ENCODE assay signal across 10 cellular contexts in genomic region chr19:3186891-3187661, GRCh38. TPM values are rescaled to one million over a fixed set of nuclear protein-coding genes. Genes with fewer than 3 reads are reported as not detected.
A peak's percentile ranks its signal among the peaks of the same experiment; 100 is the strongest.
DNase-seq lines count a peak whose midpoint lies in the region; ATAC-seq, FAIRE-seq and TF ChIP-seq lines count a peak whose summit lies in the region.
"Had no signal": no experiment of that assay in that cellular context is flagged by ENCODE, and none has a peak within 500 bp of the region (broad histone marks: within the 10 kb centered on the region; RNA-seq: fewer than 3 reads in every experiment).

No MANE protein-coding gene starts in this region.

- H3K14ac ChIP-seq in IMR-90 (replicated peaks; ENCODE audit: low read depth, low read length): no peak overlapping the region

- BruUV-seq in IMR-90 (replicated peaks; lab: Mats Ljungman, UMichigan): no TSS peak

- POLR2A ChIA-PET in AG04449 (lab: Yijun Ruan, JAX): no interaction called here
- POLR2A ChIA-PET in IMR-90 (lab: Charles Lee; ENCODE audit: unreplicated experiment): no interaction called here

- peaks cover 46% of the 10 kb centered on the region for H4K20me1 ChIP-seq in IMR-90 (ENCODE audit: insufficient read depth, low read length)

- H2BK5ac ChIP-seq in IMR-90 (ENCODE audit: low read depth, low read length, poor library complexity, severe bottlenecking): no peak overlapping the region

- H3K9me1 ChIP-seq in IMR-90 (ENCODE audit: insufficient read depth, low read length): peaks cover 3% of the 10 kb centered on the region; the same call in 1 of the 2 replicates

- H3K9me3 ChIP-seq in IMR-90 (ENCODE audit: control insufficient read depth, insufficient read depth, low read length) (no peaks in the 10 kb centered on the region), mucosa of rectum (ENCODE audit: control insufficient read depth in 2 of 2, low read length in 2 of 2) (no peaks in the 10 kb centered on the region)

- no peak overlapping the region for H2AFZ ChIP-seq in IMR-90 (replicated peaks; ENCODE audit: low read length, poor library complexity)

- H3K9ac ChIP-seq in IMR-90 (ENCODE audit: low read depth, low read length): peak overlapping the region; percentile 82
- peak overlapping the region; percentile 86 to 89 for H3K9ac ChIP-seq in mucosa of rectum (ENCODE audit: low read depth in 1 of 2, low read length in 2 of 2)

- no peak overlapping the region for H3K18ac ChIP-seq in IMR-90 (ENCODE audit: low read depth, low read length)

- FAIRE-seq in bronchial epithelial cell (lab: Jason Lieb, UNC): no peak

- H2AK5ac ChIP-seq in IMR-90 (ENCODE audit: low read depth, low read length): peak overlapping the region; percentile 73; the same call in 1 of the 2 replicates

- no peak overlapping the region for H2BK15ac ChIP-seq in IMR-90 (ENCODE audit: low read depth, low read length)

- H3K27me3 ChIP-seq in IMR-90 (ENCODE audit: control insufficient read depth, insufficient read depth, low read length) (no peaks in the 10 kb centered on the region), bronchial epithelial cell (ENCODE audit: control insufficient read depth, insufficient read depth, low read length) (no peaks in the 10 kb centered on the region), mucosa of rectum (ENCODE audit: control insufficient read depth in 2 of 2, insufficient read depth in 2 of 2, low read length in 2 of 2) (no peaks in the 10 kb centered on the region)

- H2BK20ac ChIP-seq in IMR-90 (ENCODE audit: low read depth, low read length): no peak overlapping the region

- no peak overlapping the region for H4K8ac ChIP-seq in IMR-90 (ENCODE audit: low read depth in 2 of 2, low read length in 2 of 2)

- H3K79me1 ChIP-seq in IMR-90 (ENCODE audit: low read depth in 1 of 2, low read length in 2 of 2): peaks cover 5 to 57% of the 10 kb centered on the region in 2 experiments; a peak in 2 of 4 replicates

- no peak for TF ChIP-seq CTCF in AG04449 (IDR thresholded peaks at IDR 0.05; ENCODE audit: insufficient read depth, low read length, missing control alignments)
- no peak for TF ChIP-seq CTCF in IMR-90 (conservative IDR thresholded peaks at IDR 0.05; ENCODE audit: low read depth, low read length)
- TF ChIP-seq CTCF in bronchial epithelial cell (IDR thresholded peaks at IDR 0.05; ENCODE audit: insufficient read depth, low read length, severe bottlenecking): no peak

- H3K4me1 ChIP-seq in IMR-90 (ENCODE audit: control insufficient read depth, insufficient read depth, low read length) (peaks cover 9% of the 10 kb centered on the region), mucosa of rectum (ENCODE audit: control insufficient read depth in 2 of 2, insufficient read depth in 2 of 2, low read length in 2 of 2) (peaks cover 39 to 46% of the 10 kb centered on the region in 2 donors)

- H3K36me3 ChIP-seq in IMR-90 (ENCODE audit: control insufficient read depth, insufficient read depth, low read length) (peaks cover 10% of the 10 kb centered on the region), bronchial epithelial cell (ENCODE audit: control insufficient read depth, insufficient read depth, low read length) (peaks cover 2% of the 10 kb centered on the region), mucosa of rectum (ENCODE audit: control insufficient read depth in 2 of 2, insufficient read depth in 2 of 2, low read length in 2 of 2) (no peaks in the 10 kb centered on the region)

- DNase-seq in AG04449 (ENCODE audit: low read depth, low spot score) (no peak), IMR-90 (no peak), bronchial epithelial cell (ENCODE audit: low read depth) (no peak), T-helper 9 cell (no peak), SHP77 (lab: John Stamatoyannopoulos, UW) (no peak), NCI-H1694 (lab: John Stamatoyannopoulos, UW) (no peak)
- DNase-seq: NCI-H1048, substantia nigra had no signal

- no peak overlapping the region for H4K5ac ChIP-seq in IMR-90 (ENCODE audit: low read depth, low read length)

- WGBS in IMR-90 (ENCODE audit: extremely low coverage in 2 of 2, insufficient read length in 1 of 2), 2 experiments: 62% methylated on average over 16 of the region's 23 CpGs; no CpG with 5 or more reads in 1 of the 2 experiments

- no peak overlapping the region for H2BK120ac ChIP-seq in IMR-90 (ENCODE audit: low read depth, low read length)

- H3K4ac ChIP-seq in IMR-90 (ENCODE audit: low read depth, low read length): no peak overlapping the region

- H3K27ac ChIP-seq in IMR-90 (ENCODE audit: insufficient read depth, low read length): peak overlapping the region; percentile 73
- H3K27ac ChIP-seq in mucosa of rectum (ENCODE audit: low read depth in 2 of 2, low read length in 2 of 2): peak overlapping the region; percentile 7 to 92

- peak overlapping the region; percentile 97 for H2AK9ac ChIP-seq in IMR-90 (replicated peaks; ENCODE audit: low read depth, low read length, poor library complexity)

- intact Hi-C loops in IMR-90 (cut with micrococcal nuclease): no loop called here

- H3K56ac ChIP-seq in IMR-90 (ENCODE audit: extremely low read depth, insufficient read depth, low read length): no peak overlapping the region

- H3K4me3 ChIP-seq in AG04449 (ENCODE audit: low read depth, low read length): peak overlapping the region; percentile 86
- H3K4me3 ChIP-seq in IMR-90 (ENCODE audit: insufficient read depth, low read depth, low read length): peak overlapping the region; percentile 94
- H3K4me3 ChIP-seq in bronchial epithelial cell (ENCODE audit: low read depth, low read length): peak overlapping the region; percentile 98
- H3K4me3 ChIP-seq in mucosa of rectum (ENCODE audit: low read length in 2 of 2): peak overlapping the region; percentile 89 to 93

- H4K91ac ChIP-seq in IMR-90 (ENCODE audit: insufficient read depth, low read depth, low read length): no peak overlapping the region

- no peak for TF ChIP-seq RAD21 in IMR-90 (IDR thresholded peaks at IDR 0.05; ENCODE audit: low read length)

- CTCF ChIA-PET in AG04449 (lab: Yijun Ruan, JAX) (interaction anchor here (4.9 kb wide), 1 partner anchor 58 kb away, joined by 16 read pairs; no protein-coding TSS in a partner anchor), IMR-90 (lab: Yijun Ruan, JAX) (no interaction called here)

- H3K23ac ChIP-seq in IMR-90 (ENCODE audit: low read depth, low read length): peak overlapping the region; percentile 90; the same call in 1 of the 2 replicates

- no peak for TF ChIP-seq POLR2A in IMR-90 (IDR thresholded peaks at IDR 0.05; ENCODE audit: low read depth, low read length)

- in situ Hi-C loops in IMR-90 (cut with MboI; ENCODE audit: low sequenced_read_pairs): no loop called here

- ATAC-seq in IMR-90 (ENCODE audit: low read depth): no peak
- no peak for ATAC-seq in GM21515 (IDR thresholded peaks at IDR 0.05; ENCODE audit: unreplicated experiment)

- peak overlapping the region; percentile 97 for H3K4me2 ChIP-seq in IMR-90 (ENCODE audit: low read depth, low read length)

- dilution Hi-C loops in IMR-90 (cut with HindIII; ENCODE audit: low sequenced_read_pairs, unreplicated experiment): no loop called here

TF ChIP-seq in IMR-90, 13 proteins besides CTCF, POLR2A, EP300 and RAD21 (continues in another document):
- no peak for TF ChIP-seq MXI1 (IDR thresholded peaks at IDR 0.05; ENCODE audit: borderline replicate concordance, low read depth, low read length)
- no peak for TF ChIP-seq RCOR1 (IDR thresholded peaks at IDR 0.05; ENCODE audit: insufficient replicate concordance, low read length)
- TF ChIP-seq CEBPB (IDR thresholded peaks at IDR 0.05; ENCODE audit: low read depth, low read length): no peak
- TF ChIP-seq USF2 (IDR thresholded peaks at IDR 0.05; ENCODE audit: low read depth, low read length): no peak
- no peak for TF ChIP-seq CHD1 (IDR thresholded peaks at IDR 0.05; ENCODE audit: low read depth, low read length)
- no peak for TF ChIP-seq ELK1 (IDR thresholded peaks at IDR 0.05; ENCODE audit: borderline replicate concordance, low read depth, low read length)
- TF ChIP-seq MAZ (IDR thresholded peaks at IDR 0.05; ENCODE audit: borderline replicate concordance, low read depth, low read length): no peak

RNA-seq across cellular contexts. Expression of gene NCLN, which starts 1.3 kb away (rescaled TPM):
- total RNA-seq in IMR-90 (2012; rRNA removed) (32.8 and 35.6 TPM in 2 replicates), bronchial epithelial cell (37.9 and 41.6 TPM in 2 replicates)
- 90.8 and 95.4 TPM in 2 replicates for polyA plus RNA-seq in IMR-90 (2012; rRNA removed)
- polyA plus RNA-seq in IMR-90 (2012; cell fraction: cytosol; rRNA removed): 81.8 and 106 TPM in 2 replicates
- polyA plus RNA-seq in IMR-90 (2012; cell fraction: nucleus; rRNA removed; ENCODE audit: low replicate concordance): 68.5 and 190 TPM in 2 replicates

RNA-seq across cellular contexts. Expression of gene S1PR4, which starts 8.5 kb away (rescaled TPM):
- total RNA-seq in IMR-90 (2012; rRNA removed) (not detected in 2 replicates), bronchial epithelial cell (0.26 and 0.90 TPM in 2 replicates)
- not detected in 2 replicates for polyA plus RNA-seq in IMR-90 (2012; rRNA removed)
- polyA plus RNA-seq in IMR-90 (2012; cell fraction: cytosol; rRNA removed): not detected in 2 replicates
- 0.05 TPM in 1 of 2 replicates, not detected in the other for polyA plus RNA-seq in IMR-90 (2012; cell fraction: nucleus; rRNA removed; ENCODE audit: low replicate concordance)

RNA-seq across cellular contexts. Expression of gene CELF5, which starts 37.4 kb away (rescaled TPM):
- total RNA-seq in IMR-90 (2012; rRNA removed) (not detected in 2 replicates), bronchial epithelial cell (not detected in 2 replicates)
- polyA plus RNA-seq in IMR-90 (2012; rRNA removed): 0.02 TPM in 1 of 2 replicates, not detected in the other
- polyA plus RNA-seq in IMR-90 (2012; cell fraction: cytosol; rRNA removed): 0.05 TPM in 1 of 2 replicates, not detected in the other
- 0.24 and 0.29 TPM in 2 replicates for polyA plus RNA-seq in IMR-90 (2012; cell fraction: nucleus; rRNA removed; ENCODE audit: low replicate concordance)

RNA-seq across cellular contexts. Expression of gene GNA15, which starts 51.2 kb away (rescaled TPM):
- total RNA-seq in IMR-90 (2012; rRNA removed): 0.18 and 0.28 TPM in 2 replicates
- polyA plus RNA-seq in IMR-90 (2012; rRNA removed): 0.04 TPM in 1 of 2 replicates, not detected in the other
- polyA plus RNA-seq in IMR-90 (2012; cell fraction: cytosol; rRNA removed): 0.04 TPM in 1 of 2 replicates, not detected in the other
- polyA plus RNA-seq in IMR-90 (2012; cell fraction: nucleus; rRNA removed; ENCODE audit: low replicate concordance): 0.33 and 0.40 TPM in 2 replicates
- 85.0 and 106 TPM in 2 replicates for total RNA-seq in bronchial epithelial cell
